Comparison of ENCODE assay signal across 1 cellular context in genomic region chr4:48665555-48666186, GRCh38.
TF ChIP-seq lines count a peak whose summit lies in the region.

No MANE protein-coding gene starts in this region.

TF ChIP-seq in IMR-90, 13 proteins besides CTCF, POLR2A, EP300 and RAD21:
- TF ChIP-seq MAFK (IDR thresholded peaks at IDR 0.05; ENCODE audit: low read depth, low read length) = no peak
- TF ChIP-seq MXI1 (IDR thresholded peaks at IDR 0.05; ENCODE audit: borderline replicate concordance, low read depth, low read length) = no peak
- no peak for TF ChIP-seq BHLHE40 (IDR thresholded peaks at IDR 0.05; ENCODE audit: low read depth, low read length)
- no peak for TF ChIP-seq CEBPB (IDR thresholded peaks at IDR 0.05; ENCODE audit: low read depth, low read length)
- TF ChIP-seq USF2 (IDR thresholded peaks at IDR 0.05; ENCODE audit: low read depth, low read length) = no peak
- no peak for TF ChIP-seq MAZ (IDR thresholded peaks at IDR 0.05; ENCODE audit: borderline replicate concordance, low read depth, low read length)
- no peak for TF ChIP-seq SMC3 (IDR thresholded peaks at IDR 0.05; ENCODE audit: low read depth, low read length)
- TF ChIP-seq RFX5 (IDR thresholded peaks at IDR 0.05; ENCODE audit: low read depth, low read length) = no peak
- TF ChIP-seq RCOR1 (IDR thresholded peaks at IDR 0.05; ENCODE audit: insufficient replicate concordance, low read length) = no peak
- no peak for TF ChIP-seq CHD1 (IDR thresholded peaks at IDR 0.05; ENCODE audit: low read depth, low read length)
- TF ChIP-seq FOS (IDR thresholded peaks at IDR 0.05; ENCODE audit: low read depth, low read length) = no peak
- no peak for TF ChIP-seq ELK1 (IDR thresholded peaks at IDR 0.05; ENCODE audit: borderline replicate concordance, low read depth, low read length)
- TF ChIP-seq NFE2L2 (IDR thresholded peaks at IDR 0.05; ENCODE audit: low read depth, low read length) = no peak
